In genomic region chr20:39789411-39789810, GRCh38 we compare ENCODE assay signal across 14 cellular contexts.
"Had no signal": no experiment of that assay in that cellular context is flagged by ENCODE, and none has a peak within 500 bp of the region (broad histone marks: within the 10 kb centered on the region; RNA-seq: fewer than 3 reads in every experiment).

No MANE protein-coding gene starts in this region.

- H3K4me2 ChIP-seq: neural progenitor cell had no signal

- H3K27ac ChIP-seq: gastroesophageal sphincter, heart right ventricle, neural progenitor cell, pancreas, thoracic aorta had no signal

- DNase-seq: activated CD4-positive, CD25-positive, alpha-beta regulatory T cell treated with anti-CD3 and anti-CD28 coated beads, Interleukin-2, amount 50 U/mL, for 72 hours; activated naive CD4-positive, alpha-beta T cell treated with anti-CD3 and anti-CD28 coated beads for 36 hours; activated naive CD8-positive, alpha-beta T cell treated with anti-CD3 and anti-CD28 coated beads, Interleukin-2, amount 50 U/mL, for 24 hours; activated T-cell treated with anti-CD3 and anti-CD28 coated beads for 4 hours; aorta; heart right ventricle; naive B cell; pancreas; T1000 had no signal

- H3K27me3 ChIP-seq: gastroesophageal sphincter, neural progenitor cell, pancreas had no signal

- H3K4me3 ChIP-seq: gastroesophageal sphincter, heart right ventricle, neural progenitor cell, pancreas, thoracic aorta had no signal

- H3K9ac ChIP-seq: neural progenitor cell had no signal

- H3K9me3 ChIP-seq: gastroesophageal sphincter, heart right ventricle, pancreas, thoracic aorta had no signal

- H3K4me1 ChIP-seq: gastroesophageal sphincter, heart right ventricle, neural progenitor cell, pancreas had no signal

- H2AFZ ChIP-seq: neural progenitor cell had no signal

- H3K36me3 ChIP-seq: gastroesophageal sphincter, heart right ventricle, neural progenitor cell, pancreas, thoracic aorta had no signal

- ATAC-seq: activated naive CD8-positive, alpha-beta T cell treated with anti-CD3 and anti-CD28 coated beads, Interleukin-2, amount 50 U/mL, for 24 hours; activated T-helper 17 cell treated with anti-CD3 and anti-CD28 coated beads, Interleukin-2, amount 50 U/mL, for 72 hours; gastroesophageal sphincter; heart right ventricle; pancreas; stimulated activated effector memory CD8-positive, alpha-beta T cell treated with anti-CD3 and anti-CD28 coated beads, Interleukin-12 subunit alpha, Interleukin-12 subunit beta, amount 100 ng/mL, for 72 hours had no signal
